In the genomic region with DNA sequence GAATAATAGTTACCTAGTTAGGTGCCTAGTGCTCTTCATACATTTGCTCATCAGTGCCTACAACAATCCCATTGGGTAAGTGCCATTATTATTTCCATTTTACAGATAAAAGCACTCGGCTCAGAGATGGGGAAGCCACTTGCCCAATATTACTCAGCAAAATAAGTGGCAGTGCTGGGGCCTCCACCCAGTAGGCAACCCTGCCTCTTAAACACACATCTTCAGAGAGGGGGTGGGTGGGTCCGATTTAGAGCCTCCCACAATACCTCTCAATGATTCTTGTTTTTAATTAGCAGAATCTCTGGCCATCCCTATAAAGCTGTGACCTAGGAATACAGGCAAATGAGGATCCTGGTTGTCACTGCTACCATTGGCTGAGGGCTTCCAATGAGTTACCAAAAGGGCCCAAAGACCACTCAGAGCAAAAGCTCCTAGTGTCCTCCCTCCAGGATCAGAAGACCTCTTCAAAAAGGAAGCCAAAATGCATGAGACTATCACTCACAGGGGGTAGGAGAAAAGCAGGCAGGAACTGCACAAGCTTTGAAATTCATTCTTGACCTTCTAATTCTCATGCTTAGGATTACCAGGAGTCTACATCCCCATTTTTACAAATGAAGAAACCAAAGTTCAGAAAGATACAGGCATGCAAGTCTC, we compare ENCODE assay signal across 19 cellular contexts. TPM values are rescaled to one million over a fixed set of nuclear protein-coding genes. Genes with fewer than 3 reads are reported as not detected.
DNase-seq lines count a peak whose midpoint lies in the region; ATAC-seq, FAIRE-seq and TF ChIP-seq lines count a peak whose summit lies in the region.
"Had no signal": no experiment of that assay in that cellular context is flagged by ENCODE, and none has a peak within 500 bp of the region (broad histone marks: within the 10 kb centered on the region; RNA-seq: fewer than 3 reads in every experiment).

No MANE protein-coding gene starts in this region.

- no peak for DNase-seq in HepG2 (ENCODE audit: low spot score)
- DNase-seq in right lobe of liver: no peak
- DNase-seq in frontal cortex (ENCODE audit: low spot score in 2 of 2): no peak
- no peak for DNase-seq in activated T-helper 1 cell treated with anti-CD3 and anti-CD28 coated beads, Interleukin-12 subunit alpha, Interleukin-12 subunit beta, Interleukin-2, Interleukin-4 antibody, amounts not matched to agents 30 ng/mL and 10 ng/mL and 1 ng/mL, durations not matched to agents 14 hours and 24 hours and 36 hours (ENCODE audit: low spot score)
- DNase-seq in KBM-7: no peak
- DNase-seq: activated CD4-positive, alpha-beta T cell treated with anti-CD3 and anti-CD28 coated beads, Interleukin-2, amount 10 ng/mL, durations not matched to agents 24 days and 14 days; GDM1; NCI-H1048; NCI-H510A; T-helper 17 cell had no signal

- WGBS in HepG2 (ENCODE audit: low lambda C conversion rate): 22% methylated on average over 2 of the region's 2 CpGs
- 38% methylated on average over 2 of the region's 2 CpGs for WGBS in right lobe of liver (ENCODE audit: insufficient coverage, low coverage, low lambda C conversion rate, missing lambda C conversion rate)

- POLR2A ChIA-PET in HepG2 (lab: Yijun Ruan, JAX): interaction anchor here (1.0 to 1.6 kb wide), 3 partner anchors 12 to 21 kb away, joined by 3 read pairs; no protein-coding TSS in a partner anchor

- no peak overlapping the region for H3K27ac Mint-ChIP-seq in activated T-helper 1 cell treated with anti-CD3 and anti-CD28 coated beads, Interleukin-12 subunit alpha, Interleukin-12 subunit beta, Interleukin-2, Interleukin-4 antibody, amounts not matched to agents 30 ng/mL and 10 ng/mL and 1 ng/mL, durations not matched to agents 14 hours and 24 hours and 36 hours
- H3K27ac Mint-ChIP-seq: activated CD4-positive, alpha-beta T cell treated with anti-CD3 and anti-CD28 coated beads, Interleukin-2, amount 10 ng/mL, durations not matched to agents 24 days and 14 days; T-helper 17 cell had no signal

- H3K4me1 ChIP-seq in HepG2 (ENCODE audit: insufficient read depth, low read length): peaks cover 74% of the 10 kb centered on the region
- H3K4me1 ChIP-seq in right lobe of liver: no peaks in the 10 kb centered on the region
- H3K4me1 ChIP-seq: A549 had no signal

- peak overlapping the region; percentile 74 for H3K9ac ChIP-seq in HepG2 (ENCODE audit: insufficient read depth, low read depth, low read length)

- TF ChIP-seq EP300 in HepG2 (IDR thresholded peaks at IDR 0.05; ENCODE audit: low read depth in 2 of 2, low read length in 2 of 2) (no peak), HepG2 (CRISPR knock-in tag; IDR thresholded peaks at IDR 0.05; ENCODE audit: borderline replicate concordance) (no peak)

- peak overlapping the region; percentile 82 for H3K4me2 ChIP-seq in HepG2 (ENCODE audit: low read depth, low read length)
- H3K4me2 ChIP-seq: A549 had no signal

- no peaks in the 10 kb centered on the region for H4K20me1 ChIP-seq in HepG2 (ENCODE audit: insufficient read depth, low read length)

- TF ChIP-seq CTCF in HepG2 (CRISPR knock-in tag; IDR thresholded peaks at IDR 0.05): no peak
- TF ChIP-seq CTCF in right lobe of liver (IDR thresholded peaks at IDR 0.05): no peak

- no peaks in the 10 kb centered on the region for H3K4me1 Mint-ChIP-seq in activated T-helper 1 cell treated with anti-CD3 and anti-CD28 coated beads, Interleukin-12 subunit alpha, Interleukin-12 subunit beta, Interleukin-2, Interleukin-4 antibody, amounts not matched to agents 30 ng/mL and 10 ng/mL and 1 ng/mL, durations not matched to agents 14 hours and 24 hours and 36 hours (ENCODE audit: low read depth)
- H3K4me1 Mint-ChIP-seq: activated CD4-positive, alpha-beta T cell treated with anti-CD3 and anti-CD28 coated beads, Interleukin-2, amount 10 ng/mL, durations not matched to agents 24 days and 14 days had no signal

- CTCF ChIA-PET in HepG2 (lab: Yijun Ruan, JAX; ENCODE audit: low intra/inter-chr PET ratio, low total read pairs): no interaction called here

- H3K27ac ChIP-seq in HepG2 (ENCODE audit: extremely low read length, insufficient read depth, low read length): peak overlapping the region; percentile 60
- no peak overlapping the region for H3K27ac ChIP-seq in right lobe of liver
- H3K27ac ChIP-seq: A549, thoracic aorta had no signal

- peak overlapping the region; percentile 62 for H2AFZ ChIP-seq in HepG2 (ENCODE audit: low read length)

- TF ChIP-seq POLR2A in HepG2 (IDR thresholded peaks at IDR 0.05; ENCODE audit: insufficient read depth in 1 of 2, low read depth in 2 of 2, low read length in 2 of 2) (no peak), right lobe of liver (IDR thresholded peaks at IDR 0.05) (no peak)

- no peak overlapping the region for H3K4me3 Mint-ChIP-seq in activated T-helper 1 cell treated with anti-CD3 and anti-CD28 coated beads, Interleukin-12 subunit alpha, Interleukin-12 subunit beta, Interleukin-2, Interleukin-4 antibody, amounts not matched to agents 30 ng/mL and 10 ng/mL and 1 ng/mL, durations not matched to agents 14 hours and 24 hours and 36 hours
- H3K4me3 Mint-ChIP-seq: activated CD4-positive, alpha-beta T cell treated with anti-CD3 and anti-CD28 coated beads, Interleukin-2, amount 10 ng/mL, durations not matched to agents 24 days and 14 days; T-helper 17 cell had no signal

- H3K27me3 ChIP-seq in HepG2 (ENCODE audit: control insufficient read depth in 1 of 2, insufficient read depth in 2 of 2, low read length in 2 of 2): no peaks in the 10 kb centered on the region; a peak in 1 of 5 replicates
- H3K27me3 ChIP-seq in right lobe of liver: no peaks in the 10 kb centered on the region

- intact Hi-C loops in HepG2 (cut with micrococcal nuclease; ENCODE audit: unreplicated experiment) (loop anchor here (5.0 kb wide), 1 partner anchor 52 kb away; no protein-coding TSS in a partner anchor), right lobe of liver (cut with DNase I) (no loop called here)
- intact Hi-C loops in activated T-helper 1 cell treated with anti-CD3 and anti-CD28 coated beads, Interleukin-12 subunit alpha, Interleukin-12 subunit beta, Interleukin-2, Interleukin-4 antibody, amounts not matched to agents 30 ng/mL and 10 ng/mL and 1 ng/mL, durations not matched to agents 14 hours and 24 hours and 36 hours (cut with micrococcal nuclease): no loop called here

- no TSS peak for BruUV-seq in HepG2 (replicated peaks; lab: Mats Ljungman, UMichigan)

- H3K9me3 Mint-ChIP-seq in activated T-helper 1 cell treated with anti-CD3 and anti-CD28 coated beads, Interleukin-12 subunit alpha, Interleukin-12 subunit beta, Interleukin-2, Interleukin-4 antibody, amounts not matched to agents 30 ng/mL and 10 ng/mL and 1 ng/mL, durations not matched to agents 14 hours and 24 hours and 36 hours: no peaks in the 10 kb centered on the region
- H3K9me3 Mint-ChIP-seq: activated CD4-positive, alpha-beta T cell treated with anti-CD3 and anti-CD28 coated beads, Interleukin-2, amount 10 ng/mL, durations not matched to agents 24 days and 14 days had no signal

- H3K79me2 ChIP-seq in HepG2 (ENCODE audit: insufficient read depth, low read length): peaks cover 58% of the 10 kb centered on the region

- H3K27me3 Mint-ChIP-seq in activated T-helper 1 cell treated with anti-CD3 and anti-CD28 coated beads, Interleukin-12 subunit alpha, Interleukin-12 subunit beta, Interleukin-2, Interleukin-4 antibody, amounts not matched to agents 30 ng/mL and 10 ng/mL and 1 ng/mL, durations not matched to agents 14 hours and 24 hours and 36 hours (ENCODE audit: insufficient read depth): peaks cover 2% of the 10 kb centered on the region
- H3K27me3 Mint-ChIP-seq: activated CD4-positive, alpha-beta T cell treated with anti-CD3 and anti-CD28 coated beads, Interleukin-2, amount 10 ng/mL, durations not matched to agents 24 days and 14 days; T-helper 17 cell had no signal

- no peaks in the 10 kb centered on the region for H3K9me3 ChIP-seq in HepG2 (ENCODE audit: low read length)
- no peaks in the 10 kb centered on the region for H3K9me3 ChIP-seq in right lobe of liver
- H3K9me3 ChIP-seq: A549, thoracic aorta had no signal

- peak; percentile 58 for ATAC-seq in HepG2
- ATAC-seq in right lobe of liver: no peak
- peak; percentile 48 for ATAC-seq in HG03108 (IDR thresholded peaks at IDR 0.05; ENCODE audit: unreplicated experiment)
- ATAC-seq in esophagus mucosa: peak; percentile 68
- no peak for ATAC-seq in HG03342 (IDR thresholded peaks at IDR 0.05; ENCODE audit: unreplicated experiment)
- ATAC-seq: T-helper 17 cell had no signal

- H3K36me3 ChIP-seq in HepG2 (replicated peaks in 1 of 2; ENCODE audit: control insufficient read depth in 1 of 2, insufficient read depth in 2 of 2, low read length in 2 of 2): no peaks in the 10 kb centered on the region
- no peaks in the 10 kb centered on the region for H3K36me3 ChIP-seq in right lobe of liver
- H3K36me3 ChIP-seq: thoracic aorta had no signal

- in situ Hi-C loops in HepG2 (cut with HindIII; ENCODE audit: extremely low pct_ligation_motif_present, low pct_unique_long_range_greater_than_20kb): no loop called here
- in situ Hi-C loops in KBM-7 (cut with MboI; ENCODE audit: low pct_unique_long_range_greater_than_20kb, low sequenced_read_pairs): no loop called here

- no peak for FAIRE-seq in HepG2 (lab: Jason Lieb, UNC)
- FAIRE-seq in frontal cortex (lab: Jason Lieb, UNC): no peak
- FAIRE-seq: A549 had no signal

- no peaks in the 10 kb centered on the region for H3K36me3 Mint-ChIP-seq in activated T-helper 1 cell treated with anti-CD3 and anti-CD28 coated beads, Interleukin-12 subunit alpha, Interleukin-12 subunit beta, Interleukin-2, Interleukin-4 antibody, amounts not matched to agents 30 ng/mL and 10 ng/mL and 1 ng/mL, durations not matched to agents 14 hours and 24 hours and 36 hours (ENCODE audit: low read depth)

- TF ChIP-seq RAD21 in HepG2 (CRISPR knock-in tag; IDR thresholded peaks at IDR 0.05): no peak

- H3K4me3 ChIP-seq in HepG2 (replicated peaks in 1 of 3; ENCODE audit: insufficient read depth in 1 of 3, low read depth in 2 of 3, low read length in 3 of 3) (peak overlapping the region; percentile 49 to 73 (median 69)), right lobe of liver (no peak overlapping the region)
- H3K4me3 ChIP-seq: A549, lung, thoracic aorta had no signal

RNA-seq across cellular contexts. Expression of gene UBE2D2, which starts 36.1 kb away (rescaled TPM):
- total RNA-seq in HepG2 (2016; rRNA removed; fragmentation: Illumina TruSeq; extraction: Trizol): 109 and 118 TPM in 2 replicates
- total RNA-seq in HepG2 (2016; cell fraction: cytosol; rRNA removed; fragmentation: Illumina TruSeq; extraction: Trizol; ENCODE audit: low read depth): 111 and 139 TPM in 2 replicates
- total RNA-seq in HepG2 (2016; cell fraction: insoluble cytoplasmic fraction; rRNA removed; fragmentation: Illumina TruSeq; extraction: Trizol): 93.2 and 113 TPM in 2 replicates
- 196 and 210 TPM in 2 replicates for total RNA-seq in HepG2 (2016; cell fraction: membrane; rRNA removed; fragmentation: Illumina TruSeq; extraction: Trizol)
- 43.4 and 55.4 TPM in 2 replicates for total RNA-seq in HepG2 (2016; cell fraction: nucleus; rRNA removed; fragmentation: Illumina TruSeq; extraction: Trizol)
- polyA plus RNA-seq in HepG2 (2011; rRNA removed): 59.9 and 79.1 TPM in 2 replicates
- polyA plus RNA-seq in HepG2 (2011; cell fraction: cytosol; rRNA removed): 23.8 and 37.3 TPM in 2 replicates
- 22.3 and 35.1 TPM in 2 replicates for polyA plus RNA-seq in HepG2 (2011; cell fraction: nucleus; rRNA removed)
- polyA plus RNA-seq in HepG2 (2012): 154 and 174 TPM in 2 replicates
- 266 and 332 TPM in 2 replicates for polyA plus RNA-seq in HepG2 (2016; cell fraction: cytosol; fragmentation: Illumina TruSeq; extraction: Trizol; ENCODE audit: low read depth)
- polyA plus RNA-seq in HepG2 (2016; cell fraction: insoluble cytoplasmic fraction; fragmentation: Illumina TruSeq; extraction: Trizol; ENCODE audit: low read depth): 161 and 175 TPM in 2 replicates
- polyA plus RNA-seq in HepG2 (2016; cell fraction: membrane; fragmentation: Illumina TruSeq; extraction: Trizol; ENCODE audit: low read depth): 293 and 345 TPM in 2 replicates
- 120 and 128 TPM in 2 replicates for polyA plus RNA-seq in HepG2 (2016; cell fraction: nucleus; fragmentation: Illumina TruSeq; extraction: Trizol; ENCODE audit: insufficient read depth, low read depth)
- polyA minus RNA-seq in HepG2 (2011; rRNA and poly(A)+ RNA removed; ENCODE audit: low replicate concordance): 14.5 and 25.8 TPM in 2 replicates
- polyA minus RNA-seq in HepG2 (2011; cell fraction: cytosol; rRNA and poly(A)+ RNA removed): 41.2 and 47.5 TPM in 2 replicates
- polyA minus RNA-seq in HepG2 (2011; cell fraction: nucleus; rRNA and poly(A)+ RNA removed): 32.2 and 38.5 TPM in 2 replicates
- 10 to 100 TPM; 38.3 to 68.3 (median 53.1) TPM for total RNA-seq in right lobe of liver
- 119 TPM for total RNA-seq in esophagus mucosa
- 124 TPM for total RNA-seq in frontal cortex
- total RNA-seq in activated T-helper 1 cell treated with anti-CD3 and anti-CD28 coated beads, Interleukin-12 subunit alpha, Interleukin-12 subunit beta, Interleukin-2, Interleukin-4 antibody, amounts not matched to agents 30 ng/mL and 10 ng/mL and 1 ng/mL, durations not matched to agents 14 hours and 24 hours and 36 hours: 251 and 265 TPM in 2 replicates

RNA-seq across cellular contexts. Expression of gene STING1, which starts 42.5 kb away (rescaled TPM):
- total RNA-seq in HepG2 (2016; rRNA removed; fragmentation: Illumina TruSeq; extraction: Trizol) (0.56 and 1.3 TPM in 2 replicates), right lobe of liver (10 to 100 TPM in 2 of 6 experiments, 1 to 10 TPM in 4; 4.9 to 11.3 (median 7.0) TPM), esophagus mucosa (45.5 TPM), frontal cortex (3.3 TPM)
- total RNA-seq in HepG2 (2016; cell fraction: cytosol; rRNA removed; fragmentation: Illumina TruSeq; extraction: Trizol; ENCODE audit: low read depth): 0.40 and 0.71 TPM in 2 replicates
- total RNA-seq in HepG2 (2016; cell fraction: insoluble cytoplasmic fraction; rRNA removed; fragmentation: Illumina TruSeq; extraction: Trizol): 0.59 and 1.8 TPM in 2 replicates
- 1.0 and 1.5 TPM in 2 replicates for total RNA-seq in HepG2 (2016; cell fraction: membrane; rRNA removed; fragmentation: Illumina TruSeq; extraction: Trizol)
- total RNA-seq in HepG2 (2016; cell fraction: nucleus; rRNA removed; fragmentation: Illumina TruSeq; extraction: Trizol): 2.5 and 3.9 TPM in 2 replicates
- 4.4 and 5.1 TPM in 2 replicates for polyA plus RNA-seq in HepG2 (2011; rRNA removed)
- 2.4 and 3.4 TPM in 2 replicates for polyA plus RNA-seq in HepG2 (2011; cell fraction: cytosol; rRNA removed)
- 22.3 and 29.1 TPM in 2 replicates for polyA plus RNA-seq in HepG2 (2011; cell fraction: nucleus; rRNA removed)
- 2.3 and 2.4 TPM in 2 replicates for polyA plus RNA-seq in HepG2 (2012)
- polyA plus RNA-seq in HepG2 (2016; cell fraction: cytosol; fragmentation: Illumina TruSeq; extraction: Trizol; ENCODE audit: low read depth): 0.61 and 0.71 TPM in 2 replicates
- 1.1 and 1.5 TPM in 2 replicates for polyA plus RNA-seq in HepG2 (2016; cell fraction: insoluble cytoplasmic fraction; fragmentation: Illumina TruSeq; extraction: Trizol; ENCODE audit: low read depth)
- 0.69 and 1.1 TPM in 2 replicates for polyA plus RNA-seq in HepG2 (2016; cell fraction: membrane; fragmentation: Illumina TruSeq; extraction: Trizol; ENCODE audit: low read depth)
- polyA plus RNA-seq in HepG2 (2016; cell fraction: nucleus; fragmentation: Illumina TruSeq; extraction: Trizol; ENCODE audit: insufficient read depth, low read depth): 4.0 and 5.3 TPM in 2 replicates
- polyA minus RNA-seq in HepG2 (2011; rRNA and poly(A)+ RNA removed; ENCODE audit: low replicate concordance): 3.6 and 36.7 TPM in 2 replicates
- polyA minus RNA-seq in HepG2 (2011; cell fraction: cytosol; rRNA and poly(A)+ RNA removed): 2.2 and 3.8 TPM in 2 replicates
- 4.4 and 5.2 TPM in 2 replicates for polyA minus RNA-seq in HepG2 (2011; cell fraction: nucleus; rRNA and poly(A)+ RNA removed)
- 213 and 226 TPM in 2 replicates for total RNA-seq in activated T-helper 1 cell treated with anti-CD3 and anti-CD28 coated beads, Interleukin-12 subunit alpha, Interleukin-12 subunit beta, Interleukin-2, Interleukin-4 antibody, amounts not matched to agents 30 ng/mL and 10 ng/mL and 1 ng/mL, durations not matched to agents 14 hours and 24 hours and 36 hours

RNA-seq across cellular contexts. Expression of gene SMIM33, which starts 54.3 kb away (rescaled TPM):
- not detected in 2 replicates for total RNA-seq in HepG2 (2016; rRNA removed; fragmentation: Illumina TruSeq; extraction: Trizol)
- total RNA-seq in HepG2 (2016; cell fraction: cytosol; rRNA removed; fragmentation: Illumina TruSeq; extraction: Trizol; ENCODE audit: low read depth): not detected in 2 replicates
- total RNA-seq in HepG2 (2016; cell fraction: insoluble cytoplasmic fraction; rRNA removed; fragmentation: Illumina TruSeq; extraction: Trizol): not detected in 2 replicates
- total RNA-seq in HepG2 (2016; cell fraction: membrane; rRNA removed; fragmentation: Illumina TruSeq; extraction: Trizol): not detected in 2 replicates
- not detected in 2 replicates for total RNA-seq in HepG2 (2016; cell fraction: nucleus; rRNA removed; fragmentation: Illumina TruSeq; extraction: Trizol)
- 0.03 TPM in 1 of 2 replicates, not detected in the other for polyA plus RNA-seq in HepG2 (2011; rRNA removed)
- not detected in 2 replicates for polyA plus RNA-seq in HepG2 (2011; cell fraction: cytosol; rRNA removed)
- not detected in 2 replicates for polyA plus RNA-seq in HepG2 (2011; cell fraction: nucleus; rRNA removed)
- not detected in 2 replicates for polyA plus RNA-seq in HepG2 (2012)
- not detected in 2 replicates for polyA plus RNA-seq in HepG2 (2016; cell fraction: cytosol; fragmentation: Illumina TruSeq; extraction: Trizol; ENCODE audit: low read depth)
- polyA plus RNA-seq in HepG2 (2016; cell fraction: insoluble cytoplasmic fraction; fragmentation: Illumina TruSeq; extraction: Trizol; ENCODE audit: low read depth): not detected in 2 replicates
- not detected in 2 replicates for polyA plus RNA-seq in HepG2 (2016; cell fraction: membrane; fragmentation: Illumina TruSeq; extraction: Trizol; ENCODE audit: low read depth)
- polyA plus RNA-seq in HepG2 (2016; cell fraction: nucleus; fragmentation: Illumina TruSeq; extraction: Trizol; ENCODE audit: insufficient read depth, low read depth): not detected in 2 replicates
- 0.18 TPM in 1 of 2 replicates, not detected in the other for polyA minus RNA-seq in HepG2 (2011; rRNA and poly(A)+ RNA removed; ENCODE audit: low replicate concordance)
- not detected in 2 replicates for polyA minus RNA-seq in HepG2 (2011; cell fraction: cytosol; rRNA and poly(A)+ RNA removed)
- not detected in 2 replicates for polyA minus RNA-seq in HepG2 (2011; cell fraction: nucleus; rRNA and poly(A)+ RNA removed)
- total RNA-seq in right lobe of liver: not detected
- not detected for total RNA-seq in esophagus mucosa
- total RNA-seq in frontal cortex: not detected
- total RNA-seq in activated T-helper 1 cell treated with anti-CD3 and anti-CD28 coated beads, Interleukin-12 subunit alpha, Interleukin-12 subunit beta, Interleukin-2, Interleukin-4 antibody, amounts not matched to agents 30 ng/mL and 10 ng/mL and 1 ng/mL, durations not matched to agents 14 hours and 24 hours and 36 hours: 0.29 and 0.39 TPM in 2 replicates
- total RNA-seq: fibroblast of lung, lung, omental fat pad, RPMI7951, thoracic aorta had no signal
- polyA plus RNA-seq: A549, fibroblast of lung had no signal

Comparison
In these comparisons a context has a peak if more than half of its experiments do, and no peak if none do; other contexts are left out.
1. ATAC-seq: peak in HepG2 (single experiment), HG03108 (single experiment) and esophagus mucosa (single experiment); none in right lobe of liver (0 of 4) and HG03342 (single experiment).
2. H3K4me3 ChIP-seq: peak in HepG2 (3 of 3); none in right lobe of liver (0 of 3).